ENCODE assay signal across 8 cellular contexts in the genomic region with DNA sequence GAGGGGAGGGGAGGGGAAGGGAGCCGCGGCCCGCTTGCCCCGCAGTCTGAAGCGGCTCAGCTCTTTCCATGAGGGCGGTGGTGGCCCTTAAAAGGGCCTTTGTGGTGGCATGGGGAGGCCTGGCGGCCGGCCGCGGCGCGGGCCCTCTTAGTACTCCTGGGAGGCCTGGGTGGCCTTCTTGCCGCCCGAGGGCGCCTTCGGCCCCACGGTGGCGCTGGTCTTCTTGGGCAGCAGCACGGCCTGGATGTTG. TPM values are rescaled to one million over a fixed set of nuclear protein-coding genes. Genes with fewer than 3 reads are reported as not detected.
A peak's percentile ranks its signal among the peaks of the same experiment; 100 is the strongest.
DNase-seq lines count a peak whose midpoint lies in the region; ATAC-seq, FAIRE-seq and TF ChIP-seq lines count a peak whose summit lies in the region.

No MANE protein-coding gene starts in this region.

- no peaks in the 10 kb centered on the region for H3K27me3 ChIP-seq in NT2/D1 (ENCODE audit: insufficient read depth, insufficient read length)
- H3K27me3 ChIP-seq in body of pancreas = no peaks in the 10 kb centered on the region
- H3K27me3 ChIP-seq in iPS-18a (ENCODE audit: control insufficient read depth, insufficient read depth, low read length) = no peaks in the 10 kb centered on the region

- 0% methylated on average over 8 of the region's 19 CpGs; no CpG with 5 or more reads in 1 of the 2 donors for WGBS in body of pancreas, 2 donors

- no peak for TF ChIP-seq POLR2A in body of pancreas (IDR thresholded peaks at IDR 0.05)

- H3K27ac ChIP-seq in body of pancreas = peak overlapping the region; percentile 79 to 95 (median 92)
- peak overlapping the region; percentile 81 for H3K27ac ChIP-seq in iPS-18a (ENCODE audit: low read length)

- intact Hi-C loops in body of pancreas (cut with DNase I) = no loop called here
- intact Hi-C loops in sciatic nerve (cut with DNase I) = no loop called here

- peak; percentile 59 for DNase-seq in AG09309 (ENCODE audit: low read depth)
- peak; percentile 56 for DNase-seq in NT2/D1 (ENCODE audit: low read depth, low spot score)
- DNase-seq in body of pancreas = peak; percentile 89 to 92 (median 92)
- peak; percentile 85 for DNase-seq in sciatic nerve (ENCODE audit: low spot score)
- no peak for DNase-seq in GM19239 (ENCODE audit: insufficient read length, low spot score)

- FAIRE-seq in GM19239 (lab: Jason Lieb, UNC) = no peak

- peak; percentile 74 for TF ChIP-seq CTCF in AG09309 (IDR thresholded peaks at IDR 0.05; ENCODE audit: control insufficient read depth, insufficient read depth, low read depth, low read length, missing control alignments)
- peak; percentile 72 for TF ChIP-seq CTCF in GM12872 (IDR thresholded peaks at IDR 0.05; ENCODE audit: insufficient read depth, low read depth, low read length)
- peak; percentile 72 to 87 (median 80) for TF ChIP-seq CTCF in body of pancreas (IDR thresholded peaks at IDR 0.05)

- H3K36me3 ChIP-seq in NT2/D1 (ENCODE audit: insufficient read depth, insufficient read length, low read length) = peaks cover 71% of the 10 kb centered on the region
- peaks cover 0 to 12% of the 10 kb centered on the region in 2 donors for H3K36me3 ChIP-seq in body of pancreas (replicated peaks in 1 of 2; ENCODE audit: insufficient read depth in 1 of 2, low read depth in 2 of 2)
- H3K36me3 ChIP-seq in iPS-18a (ENCODE audit: control insufficient read depth, low read depth, low read length) = peaks cover 49% of the 10 kb centered on the region

- ATAC-seq in HG02763 (IDR thresholded peaks at IDR 0.05; ENCODE audit: unreplicated experiment) (peak; percentile 34), body of pancreas (peak; percentile 78), sciatic nerve (peak; percentile 73)

- H3K9ac ChIP-seq in NT2/D1 (ENCODE audit: insufficient read length, low read depth) (peak overlapping the region; percentile 94), iPS-18a (ENCODE audit: low read length) (peak overlapping the region; percentile 97)

- H3K9me3 ChIP-seq in NT2/D1 (ENCODE audit: insufficient read depth, low read length) (peaks cover 6% of the 10 kb centered on the region; the same call in 1 of the 2 replicates), body of pancreas (no peaks in the 10 kb centered on the region), iPS-18a (ENCODE audit: control insufficient read depth, low read depth, low read length) (no peaks in the 10 kb centered on the region)

- H3K4me1 ChIP-seq in NT2/D1 (ENCODE audit: insufficient read depth, insufficient read length) = peaks cover 3% of the 10 kb centered on the region
- H3K4me1 ChIP-seq in body of pancreas = peaks cover 22% of the 10 kb centered on the region
- H3K4me1 ChIP-seq in iPS-18a (ENCODE audit: control insufficient read depth, low read depth, low read length) = peaks cover 17% of the 10 kb centered on the region

- H3K4me3 ChIP-seq in AG09309 (ENCODE audit: control insufficient read depth, low read depth, low read length) = peak overlapping the region; percentile 90
- peak overlapping the region; percentile 95 for H3K4me3 ChIP-seq in NT2/D1 (ENCODE audit: insufficient read length, low read depth)
- H3K4me3 ChIP-seq in body of pancreas = peak overlapping the region; percentile 80 to 87
- peak overlapping the region; percentile 92 for H3K4me3 ChIP-seq in iPS-18a (ENCODE audit: low read length)

RNA-seq across cellular contexts. Expression of gene DPAGT1, which starts 6.9 kb away (rescaled TPM):
- 10 to 100 TPM; 26.7 to 62.6 TPM for total RNA-seq in body of pancreas
- total RNA-seq in sciatic nerve = 28.9 TPM

RNA-seq across cellular contexts. Expression of gene HMBS, which starts 10.1 kb away (rescaled TPM):
- 10 to 100 TPM in 1 of 2 donors, 1 to 10 TPM in 1; 7.6 to 16.1 TPM for total RNA-seq in body of pancreas
- total RNA-seq in sciatic nerve = 10.7 TPM

RNA-seq across cellular contexts. Expression of gene C2CD2L, which starts 12.4 kb away (rescaled TPM):
- total RNA-seq in body of pancreas (10 to 100 TPM in 1 of 2 donors, 1 to 10 TPM in 1; 5.4 to 20.8 TPM), sciatic nerve (12.1 TPM)

RNA-seq across cellular contexts. Expression of gene HINFP, which starts 26.6 kb away (rescaled TPM):
- total RNA-seq in body of pancreas (10 to 100 TPM; 11.9 to 28.3 TPM), sciatic nerve (30.4 TPM)

RNA-seq across cellular contexts. Expression of gene VPS11, which starts 27.1 kb away (rescaled TPM):
- total RNA-seq in body of pancreas (10 to 100 TPM; 17.6 to 50.1 TPM), sciatic nerve (37.2 TPM)
